ENCODE assay signal across 29 cellular contexts in the genomic region with DNA sequence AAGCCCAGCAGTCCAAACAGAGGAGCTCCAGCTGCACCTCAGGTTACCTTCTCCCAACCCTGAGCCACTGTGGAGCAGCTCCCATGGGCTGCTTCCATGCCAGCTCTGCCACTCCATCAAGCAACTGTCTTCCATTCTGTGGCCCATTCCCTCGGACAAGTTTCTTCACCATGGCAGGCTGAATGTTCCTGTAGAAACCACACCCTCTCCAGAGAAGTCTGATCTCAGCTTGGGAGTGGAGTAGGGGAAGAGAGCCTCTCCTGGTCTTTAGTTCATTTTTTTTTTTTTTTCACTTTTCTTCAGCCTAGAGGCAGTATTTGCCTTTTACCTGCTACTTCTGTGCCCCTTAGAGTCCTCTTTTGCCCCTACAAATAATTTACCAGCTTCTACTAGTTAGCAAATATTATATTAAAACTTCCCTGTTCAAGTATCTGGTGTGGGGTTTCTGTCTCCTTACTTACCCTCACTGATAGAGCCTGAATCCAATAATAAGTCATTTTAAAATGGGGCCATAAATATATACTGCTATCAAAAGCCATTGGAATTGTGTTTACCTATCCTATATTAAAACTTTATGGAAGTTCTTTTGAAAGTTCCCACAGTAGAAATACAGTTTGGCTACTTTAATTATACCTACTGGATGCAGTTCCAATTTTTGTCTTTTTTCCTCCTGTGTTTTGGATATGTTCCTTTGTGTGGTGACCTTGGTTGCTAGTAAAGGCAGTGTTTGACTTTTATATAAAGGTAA. TPM values are rescaled to one million over a fixed set of nuclear protein-coding genes. Genes with fewer than 3 reads are reported as not detected.
DNase-seq lines count a peak whose midpoint lies in the region; ATAC-seq, FAIRE-seq and TF ChIP-seq lines count a peak whose summit lies in the region.
"Had no signal": no experiment of that assay in that cellular context is flagged by ENCODE, and none has a peak within 500 bp of the region (broad histone marks: within the 10 kb centered on the region; RNA-seq: fewer than 3 reads in every experiment).

No MANE protein-coding gene starts in this region.

- H3K27ac ChIP-seq in RWPE2 (ENCODE audit: poor library complexity, severe bottlenecking) (no peak overlapping the region), foreskin keratinocyte (no peak overlapping the region), small intestine (ENCODE audit: low read depth in 1 of 2, low read length in 1 of 2) (no peak overlapping the region), breast epithelium (no peak overlapping the region), WERI-Rb-1 (no peak overlapping the region)
- H3K27ac ChIP-seq: BLaER1, HL-60, SK-N-MC had no signal

- TF ChIP-seq POLR2A in breast epithelium (IDR thresholded peaks at IDR 0.05): no peak

- H3K27ac Mint-ChIP-seq in Caco-2 (ENCODE audit: unreplicated experiment): peak overlapping the region; percentile 38
- H3K27ac Mint-ChIP-seq: CD8-positive, alpha-beta T cell; GM23338 had no signal

- H3K4me1 Mint-ChIP-seq in Caco-2 (ENCODE audit: low read depth, unreplicated experiment): no peaks in the 10 kb centered on the region

- H3K27me3 Mint-ChIP-seq in Caco-2 (ENCODE audit: insufficient read depth, unreplicated experiment): no peaks in the 10 kb centered on the region

- H3K36me3 Mint-ChIP-seq in Caco-2 (ENCODE audit: insufficient read depth, unreplicated experiment): peaks cover 10% of the 10 kb centered on the region

- FAIRE-seq in small intestine (lab: Jason Lieb, UNC): no peak
- FAIRE-seq: D721Med, RCC 7860 had no signal

- CTCF ChIA-PET in Caco-2 (lab: Charles Lee): interaction anchor here (0.7 to 1.1 kb wide), 2 partner anchors 110 to 190 kb away, joined by 3 to 4 read pairs; no protein-coding TSS in a partner anchor

- POLR2A ChIA-PET in Caco-2 (lab: Charles Lee): no interaction called here

- H3K9me3 ChIP-seq in Caco-2: no peaks in the 10 kb centered on the region
- H3K9me3 ChIP-seq in RWPE2 (ENCODE audit: severe bottlenecking): no peaks in the 10 kb centered on the region
- no peaks in the 10 kb centered on the region for H3K9me3 ChIP-seq in small intestine (ENCODE audit: control insufficient read depth, low read depth)
- H3K9me3 ChIP-seq in breast epithelium: no peaks in the 10 kb centered on the region
- H3K9me3 ChIP-seq in WERI-Rb-1 (ENCODE audit: severe bottlenecking): no peaks in the 10 kb centered on the region
- H3K9me3 ChIP-seq: BLaER1, MG63 had no signal

- no peak for TF ChIP-seq CTCF in Caco-2 (IDR thresholded peaks at IDR 0.05; ENCODE audit: insufficient read depth in 1 of 2, low read depth in 1 of 2, low read length in 1 of 2, severe bottlenecking in 1 of 2, unreplicated experiment in 1 of 2)
- TF ChIP-seq CTCF in RWPE2 (IDR thresholded peaks at IDR 0.05; ENCODE audit: poor library complexity, severe bottlenecking): no peak
- TF ChIP-seq CTCF in foreskin keratinocyte (conservative IDR thresholded peaks at IDR 0.05): no peak
- no peak for TF ChIP-seq CTCF in breast epithelium (IDR thresholded peaks at IDR 0.05)
- no peak for TF ChIP-seq CTCF in WERI-Rb-1 (IDR thresholded peaks at IDR 0.05; ENCODE audit: low read depth, low read length)

- H3K4me1 ChIP-seq in Caco-2 (no peaks in the 10 kb centered on the region), RWPE2 (ENCODE audit: insufficient read depth, poor library complexity, severe bottlenecking) (no peaks in the 10 kb centered on the region), foreskin keratinocyte (no peaks in the 10 kb centered on the region), small intestine (ENCODE audit: control insufficient read depth in 2 of 2, insufficient read depth in 1 of 2, low read depth in 1 of 2, low read length in 1 of 2) (no peaks in the 10 kb centered on the region), breast epithelium (no peaks in the 10 kb centered on the region)
- H3K4me1 ChIP-seq: BLaER1 had no signal

- ATAC-seq in RWPE2 (ENCODE audit: low read depth) (0 out of 3 replicates have a peak, but pooled peaks have one; percentile 17), foreskin keratinocyte (peak; percentile 34)
- ATAC-seq: CD8-positive, alpha-beta T cell; GM23338; HCT116 had no signal

- no TSS peak for BruUV-seq in Caco-2 (replicated peaks; lab: Mats Ljungman, UMichigan)

- H3K4me3 ChIP-seq in Caco-2 (ENCODE audit: low read depth, low read length) (no peak overlapping the region), RWPE2 (ENCODE audit: severe bottlenecking) (no peak overlapping the region), small intestine (ENCODE audit: low read depth in 1 of 2, low read length in 2 of 2) (no peak overlapping the region), breast epithelium (no peak overlapping the region), WERI-Rb-1 (ENCODE audit: low read depth, low read length) (no peak overlapping the region)
- H3K4me3 ChIP-seq: BLaER1, GM23338, MG63, SK-N-MC had no signal

- no peaks in the 10 kb centered on the region for H3K9me3 Mint-ChIP-seq in Caco-2 (ENCODE audit: unreplicated experiment)
- H3K9me3 Mint-ChIP-seq: GM23338 had no signal

- intact Hi-C loops in Caco-2 (cut with micrococcal nuclease; ENCODE audit: unreplicated experiment): no loop called here
- intact Hi-C loops in breast epithelium (cut with DNase I; ENCODE audit: low total_unique reads): no loop called here

- H3K4me3 Mint-ChIP-seq in Caco-2 (ENCODE audit: unreplicated experiment): no peak overlapping the region
- H3K4me3 Mint-ChIP-seq: CD8-positive, alpha-beta T cell; GM23338 had no signal

- H3K36me3 ChIP-seq in Caco-2 (ENCODE audit: control insufficient read depth, insufficient read depth, low read length): no peaks in the 10 kb centered on the region
- no peaks in the 10 kb centered on the region for H3K36me3 ChIP-seq in RWPE2 (ENCODE audit: low read depth)
- no peaks in the 10 kb centered on the region for H3K36me3 ChIP-seq in small intestine (ENCODE audit: control insufficient read depth in 2 of 2, insufficient read depth in 2 of 2, low read length in 2 of 2)
- no peaks in the 10 kb centered on the region for H3K36me3 ChIP-seq in breast epithelium
- H3K36me3 ChIP-seq in WERI-Rb-1: no peaks in the 10 kb centered on the region
- H3K36me3 ChIP-seq: BLaER1, MG63 had no signal

- 31 to 39% (median 39%) methylated on average over 1 of the region's 1 CpG for WGBS in small intestine, 3 donors

- DNase-seq in Caco-2: no peak
- DNase-seq in RWPE2 (ENCODE audit: low spot score): no peak
- no peak for DNase-seq in foreskin keratinocyte
- peak; percentile 35 for DNase-seq in small intestine
- no peak for DNase-seq in breast epithelium (ENCODE audit: low spot score in 2 of 2)
- no peak for DNase-seq in NCI-H524 (lab: John Stamatoyannopoulos, UW)
- no peak for DNase-seq in WERI-Rb-1
- DNase-seq: CD8-positive, alpha-beta T cell; DMS79 treated with DMSO at 0.1 percent for 48 hours; IMR-90; Karpas-422; MG63; NCI-H1048; NCI-H1436; NCI-H2029; NCI-H2171 treated with DMSO at 0.1 percent for 48 hours; NCI-H446 treated with DMSO at 0.1 percent for 48 hours; NCI-H748 treated with DMSO at 0.1 percent for 48 hours; NK-92 treated with Interleukin-12 subunit alpha and Interleukin-12 subunit beta, amount 100 ng/mL, for 24 hours; Right ventricle myocardium superior had no signal

- H3K27me3 ChIP-seq in Caco-2 (replicated peaks; ENCODE audit: control insufficient read depth, insufficient read depth, low read length) (no peaks in the 10 kb centered on the region), RWPE2 (ENCODE audit: insufficient read depth, poor library complexity, severe bottlenecking) (no peaks in the 10 kb centered on the region), foreskin keratinocyte (peaks cover 2% of the 10 kb centered on the region), small intestine (ENCODE audit: control insufficient read depth in 2 of 2, insufficient read depth in 2 of 2, low read length in 2 of 2) (no peaks in the 10 kb centered on the region), breast epithelium (no peaks in the 10 kb centered on the region), WERI-Rb-1 (ENCODE audit: insufficient read depth, low read depth, severe bottlenecking) (no peaks in the 10 kb centered on the region)
- H3K27me3 ChIP-seq: BLaER1, MG63 had no signal

RNA-seq across cellular contexts. Expression of gene SLC17A8, which starts 11.7 kb away (rescaled TPM):
- total RNA-seq in Caco-2 (2022) (not detected in 2 replicates), foreskin keratinocyte (not detected in 2 replicates), breast epithelium (not detected)
- polyA plus RNA-seq in foreskin keratinocyte (not detected in 2 replicates), small intestine (1 to 10 TPM in 2 of 3 donors, under 1 TPM in 1; 0.22 to 5.6 (median 1.4) TPM)
- total RNA-seq: A673; CD8-positive, alpha-beta T cell; HT1080; IMR-90; Right ventricle myocardium superior had no signal
- polyA plus RNA-seq: IMR-90 had no signal
